ENCODE assay signal across 9 cellular contexts in genomic region chr17:31488264-31488981, GRCh38.
DNase-seq lines count a peak whose midpoint lies in the region; ATAC-seq, FAIRE-seq and TF ChIP-seq lines count a peak whose summit lies in the region.
"Had no signal": no experiment of that assay in that cellular context is flagged by ENCODE, and none has a peak within 500 bp of the region (broad histone marks: within the 10 kb centered on the region; RNA-seq: fewer than 3 reads in every experiment).

No MANE protein-coding gene starts in this region.

- 46% methylated on average over 8 of the region's 62 CpGs for WGBS in esophagus muscularis mucosa

- H3K4me1 Mint-ChIP-seq in T-cell, result peaks cover 56 to 60% (median 57%) of the 10 kb centered on the region in 3 donors

- H3K9me3 ChIP-seq in esophagus muscularis mucosa, result no peaks in the 10 kb centered on the region
- H3K9me3 ChIP-seq: adrenal gland had no signal

- peak; percentile 13 for ATAC-seq in HG03108 (IDR thresholded peaks at IDR 0.05; ENCODE audit: unreplicated experiment)
- peak in 3 of 4 experiments; percentile 5 to 17 (median 13) for ATAC-seq in T-cell (replicated peaks in 1 of 4)
- ATAC-seq in omental fat pad (ENCODE audit: low FRiP score), result peak; percentile 35

- CTCF ChIA-PET in T-cell (lab: Charles Lee), result interaction anchor here (0.6 to 1.5 kb wide), 4 partner anchors 10 to 1873 kb away, joined by 3 to 33 read pairs (median 4); no protein-coding TSS in a partner anchor

- no peaks in the 10 kb centered on the region for H3K9me3 Mint-ChIP-seq in T-cell

- TF ChIP-seq CTCF in esophagus muscularis mucosa (IDR thresholded peaks at IDR 0.05), result no peak
- no peak for TF ChIP-seq CTCF in omental fat pad (IDR thresholded peaks at IDR 0.05)

- no peaks in the 10 kb centered on the region for H3K36me3 ChIP-seq in esophagus muscularis mucosa
- H3K36me3 ChIP-seq: adrenal gland had no signal

- no peak for FAIRE-seq in HTR-8/SVneo (lab: Jason Lieb, UNC)

- POLR2A ChIA-PET in T-cell (lab: Charles Lee), result interaction anchor here (0.6 to 2.0 kb wide), 6 partner anchors 10 to 391 kb away, joined by 3 to 18 read pairs (median 5); no protein-coding TSS in a partner anchor

- peaks cover 0 to 50% (median 5%) of the 10 kb centered on the region in 4 donors for H3K27me3 ChIP-seq in esophagus muscularis mucosa
- H3K27me3 ChIP-seq: adrenal gland had no signal

- no peaks in the 10 kb centered on the region for H3K36me3 Mint-ChIP-seq in T-cell

- no peak for TF ChIP-seq POLR2A in esophagus muscularis mucosa (IDR thresholded peaks at IDR 0.05; ENCODE audit: low read depth)

- peak overlapping the region in 2 of 4 donors; percentile 22 to 38 for H3K27ac ChIP-seq in esophagus muscularis mucosa (replicated peaks in 1 of 4)
- H3K27ac ChIP-seq: adrenal gland had no signal

- H3K4me3 ChIP-seq in esophagus muscularis mucosa, result peak overlapping the region; percentile 57 to 71 (median 64)

- no peak for TF ChIP-seq EP300 in esophagus muscularis mucosa (IDR thresholded peaks at IDR 0.05)

- peak overlapping the region; percentile 99 for H3K27ac Mint-ChIP-seq in T-cell

- peak overlapping the region; percentile 84 to 94 (median 91) for H3K4me3 Mint-ChIP-seq in T-cell

- DNase-seq in NCI-H82 (lab: John Stamatoyannopoulos, UW) (peak; percentile 32), NCI-H82 treated with DMSO at 0.1 percent for 48 hours (lab: John Stamatoyannopoulos, UW; ENCODE audit: unreplicated experiment) (no peak), T-cell (peak in 7 of 34 experiments; percentile 17 to 41 (median 33)), esophagus muscularis mucosa (ENCODE audit: extremely low spot score) (no peak), omental fat pad (ENCODE audit: low spot score) (no peak), SW 1271 (lab: John Stamatoyannopoulos, UW) (no peak), HTR-8/SVneo (ENCODE audit: insufficient read length, low spot score) (no peak)

- intact Hi-C loops in esophagus muscularis mucosa (cut with DNase I), result no loop called here

- H3K27me3 Mint-ChIP-seq in T-cell, result no peaks in the 10 kb centered on the region

- H3K4me1 ChIP-seq in esophagus muscularis mucosa, result peaks cover 21 to 26% (median 23%) of the 10 kb centered on the region in 4 donors
